Comparison of ENCODE assay signal across 11 cellular contexts in the genomic region with DNA sequence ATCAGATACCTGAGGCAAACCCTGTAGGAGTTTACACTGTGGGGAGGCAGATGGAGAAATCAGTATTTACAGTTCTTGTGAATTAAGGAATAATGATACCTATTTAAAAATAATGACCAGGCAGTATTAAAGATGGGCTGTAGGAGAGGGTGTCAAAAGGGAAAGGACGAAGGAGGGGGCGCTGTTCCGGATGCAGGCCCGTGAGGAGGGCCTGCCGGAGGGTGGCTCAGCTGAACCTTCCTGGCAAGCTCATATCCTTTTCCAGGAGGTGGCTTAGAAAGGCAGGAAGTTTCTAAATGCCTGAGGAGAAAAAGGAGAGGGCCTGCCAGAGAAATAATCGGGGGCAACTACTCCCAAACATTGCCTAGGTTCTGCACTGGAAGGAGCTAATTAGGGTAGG. TPM values are rescaled to one million over a fixed set of nuclear protein-coding genes. Genes with fewer than 3 reads are reported as not detected.
DNase-seq lines count a peak whose midpoint lies in the region; ATAC-seq, FAIRE-seq and TF ChIP-seq lines count a peak whose summit lies in the region.
"Had no signal": no experiment of that assay in that cellular context is flagged by ENCODE, and none has a peak within 500 bp of the region (broad histone marks: within the 10 kb centered on the region; RNA-seq: fewer than 3 reads in every experiment).

No MANE protein-coding gene starts in this region.

- no peaks in the 10 kb centered on the region for H3K36me3 ChIP-seq in kidney (ENCODE audit: control insufficient read depth in 1 of 2, insufficient read depth in 2 of 2, low read length in 2 of 2)
- no peaks in the 10 kb centered on the region for H3K36me3 ChIP-seq in sigmoid colon
- H3K36me3 ChIP-seq in WERI-Rb-1: no peaks in the 10 kb centered on the region

- H3K4me1 ChIP-seq in kidney (ENCODE audit: control insufficient read depth in 1 of 2, insufficient read depth in 1 of 2, low read depth in 1 of 2, low read length in 2 of 2) (peaks cover 12 to 20% of the 10 kb centered on the region in 2 donors), sigmoid colon (peaks cover 0 to 95% (median 81%) of the 10 kb centered on the region in 4 donors)

- H3K9ac ChIP-seq in kidney (ENCODE audit: low read length in 2 of 2): no peak overlapping the region

- H3K27ac Mint-ChIP-seq in T-helper 17 cell: peak overlapping the region; percentile 70

- H3K27me3 Mint-ChIP-seq in T-helper 17 cell: no peaks in the 10 kb centered on the region

- DNase-seq in T-helper 17 cell (no peak), coronary artery (ENCODE audit: low spot score) (no peak), kidney (no peak), sigmoid colon (no peak), DMS 273 (lab: John Stamatoyannopoulos, UW; ENCODE audit: unreplicated experiment) (no peak), NCI-H1417 treated with DMSO at 0.1 percent for 48 hours (lab: John Stamatoyannopoulos, UW) (no peak), WERI-Rb-1 (no peak), germinal center (ENCODE audit: low spot score) (no peak)
- DNase-seq: body of pancreas, NCI-H2227 treated with DMSO at 0.1 percent for 48 hours had no signal

- H3K36me3 Mint-ChIP-seq in T-helper 17 cell (ENCODE audit: low read depth): peaks cover 2% of the 10 kb centered on the region

- TF ChIP-seq POLR2A in sigmoid colon (IDR thresholded peaks at IDR 0.05): no peak

- peak overlapping the region; percentile 13 for H3K4me3 ChIP-seq in coronary artery
- H3K4me3 ChIP-seq in kidney (ENCODE audit: low read length in 2 of 2): no peak overlapping the region
- H3K4me3 ChIP-seq in sigmoid colon: no peak overlapping the region
- H3K4me3 ChIP-seq in WERI-Rb-1 (ENCODE audit: low read depth, low read length): no peak overlapping the region
- H3K4me3 ChIP-seq: body of pancreas had no signal

- peak overlapping the region; percentile 15 for H3K4me3 Mint-ChIP-seq in T-helper 17 cell

- intact Hi-C loops in kidney (cut with DNase I) (no loop called here), sigmoid colon (cut with DNase I) (no loop called here)

- no peak for TF ChIP-seq EP300 in sigmoid colon (IDR thresholded peaks at IDR 0.05)

- TF ChIP-seq CTCF in coronary artery (IDR thresholded peaks at IDR 0.05) (no peak), kidney (IDR thresholded peaks at IDR 0.05; ENCODE audit: borderline replicate concordance, extremely low read depth, insufficient read depth) (no peak), sigmoid colon (IDR thresholded peaks at IDR 0.05) (no peak), WERI-Rb-1 (IDR thresholded peaks at IDR 0.05; ENCODE audit: low read depth, low read length) (no peak)

- H3K27me3 ChIP-seq in sigmoid colon (no peaks in the 10 kb centered on the region), WERI-Rb-1 (ENCODE audit: insufficient read depth, low read depth, severe bottlenecking) (no peaks in the 10 kb centered on the region)
- H3K27me3 ChIP-seq: body of pancreas had no signal

- no peak for ATAC-seq in T-helper 17 cell
- ATAC-seq: body of pancreas had no signal

- FAIRE-seq in kidney (lab: Jason Lieb, UNC): no peak

- H3K9me3 ChIP-seq in T-helper 17 cell (ENCODE audit: control insufficient read depth, low read length, poor library complexity, severe bottlenecking) (no peaks in the 10 kb centered on the region), kidney (ENCODE audit: control insufficient read depth in 1 of 2, low read length in 2 of 2) (no peaks in the 10 kb centered on the region), sigmoid colon (no peaks in the 10 kb centered on the region), WERI-Rb-1 (ENCODE audit: severe bottlenecking) (no peaks in the 10 kb centered on the region)
- H3K9me3 ChIP-seq: body of pancreas had no signal

- H3K27ac ChIP-seq in coronary artery: peak overlapping the region in 1 of 2 donors; percentile 12
- peak overlapping the region; percentile 32 to 43 for H3K27ac ChIP-seq in kidney (ENCODE audit: low read depth in 2 of 2, low read length in 2 of 2)
- H3K27ac ChIP-seq in sigmoid colon: peak overlapping the region; percentile 25 to 89 (median 74)
- no peak overlapping the region for H3K27ac ChIP-seq in WERI-Rb-1
- H3K27ac ChIP-seq: body of pancreas, C4-2B had no signal

- peaks cover 33% of the 10 kb centered on the region for H3K4me1 Mint-ChIP-seq in T-helper 17 cell

- WGBS in sigmoid colon, 2 donors: 84 to 96% methylated on average over 6 of the region's 6 CpGs

RNA-seq across cellular contexts. Expression of gene MBNL2, which starts 46.6 kb away (rescaled TPM):
- total RNA-seq in T-helper 17 cell (10 to 100 TPM; 36.1 to 40.2 TPM), kidney (70.5 TPM), sigmoid colon (100 to 1,000 TPM in 1 of 4 donors, 10 to 100 TPM in 3; 84.7 to 110 (median 95.1) TPM)
- polyA plus RNA-seq in kidney (ENCODE audit: insufficient read depth, low read depth, low replicate concordance) (18.8 TPM), sigmoid colon (10 to 100 TPM; 11.8 to 16.2 (median 14.8) TPM)
